26 cellular contexts compared by ENCODE assay signal in genomic region chr1:20078166-20078565, GRCh38. TPM values are rescaled to one million over a fixed set of nuclear protein-coding genes. Genes with fewer than 3 reads are reported as not detected.
DNase-seq lines count a peak whose midpoint lies in the region; ATAC-seq and TF ChIP-seq lines count a peak whose summit lies in the region.
"Had no signal": no experiment of that assay in that cellular context is flagged by ENCODE, and none has a peak within 500 bp of the region (broad histone marks: within the 10 kb centered on the region; RNA-seq: fewer than 3 reads in every experiment).

No MANE protein-coding gene starts in this region.

- H3K36me3 ChIP-seq in effector memory CD4-positive, alpha-beta T cell (ENCODE audit: control insufficient read depth, insufficient read depth, low read length), result no peaks in the 10 kb centered on the region
- no peaks in the 10 kb centered on the region for H3K36me3 ChIP-seq in transverse colon
- H3K36me3 ChIP-seq: right lobe of liver, suprapubic skin had no signal

- no peak for TF ChIP-seq POLR2A in transverse colon (IDR thresholded peaks at IDR 0.05)

- no peak overlapping the region for H3K4me3 Mint-ChIP-seq in stimulated activated naive CD8-positive, alpha-beta T cell treated with anti-CD3 and anti-CD28 coated beads, Interleukin-15, Interleukin-2, amounts not matched to agents 100 ng/mL and 50 ng/mL, for 24 hours
- H3K4me3 Mint-ChIP-seq in stimulated activated naive CD8-positive, alpha-beta T cell treated with anti-CD3 and anti-CD28 coated beads, Interleukin-15, amount 100 ng/mL, for 72 hours, result no peak overlapping the region
- H3K4me3 Mint-ChIP-seq: activated CD4-positive, alpha-beta memory T cell treated with anti-CD3 and anti-CD28 coated beads, Interleukin-2, amount 10 ng/mL, durations not matched to agents 7 days and 5 days had no signal

- peaks cover 39% of the 10 kb centered on the region for H3K27me3 Mint-ChIP-seq in stimulated activated naive CD8-positive, alpha-beta T cell treated with anti-CD3 and anti-CD28 coated beads, Interleukin-15, Interleukin-2, amounts not matched to agents 100 ng/mL and 50 ng/mL, for 24 hours
- H3K27me3 Mint-ChIP-seq in stimulated activated naive CD8-positive, alpha-beta T cell treated with anti-CD3 and anti-CD28 coated beads, Interleukin-15, amount 100 ng/mL, for 72 hours, result peaks cover 74% of the 10 kb centered on the region

- H3K36me3 Mint-ChIP-seq in stimulated activated naive CD8-positive, alpha-beta T cell treated with anti-CD3 and anti-CD28 coated beads, Interleukin-15, Interleukin-2, amounts not matched to agents 100 ng/mL and 50 ng/mL, for 24 hours (ENCODE audit: low read depth), result no peaks in the 10 kb centered on the region

- no peaks in the 10 kb centered on the region for H3K27me3 ChIP-seq in effector memory CD4-positive, alpha-beta T cell (replicated peaks; ENCODE audit: control insufficient read depth, insufficient read depth, low read length, poor library complexity, severe bottlenecking)
- no peaks in the 10 kb centered on the region for H3K27me3 ChIP-seq in transverse colon
- H3K27me3 ChIP-seq: hepatocyte, right lobe of liver had no signal

- peak overlapping the region; percentile 26 for H3K27ac Mint-ChIP-seq in stimulated activated naive CD8-positive, alpha-beta T cell treated with anti-CD3 and anti-CD28 coated beads, Interleukin-15, Interleukin-2, amounts not matched to agents 100 ng/mL and 50 ng/mL, for 24 hours
- H3K27ac Mint-ChIP-seq in stimulated activated naive CD8-positive, alpha-beta T cell treated with anti-CD3 and anti-CD28 coated beads, Interleukin-15, amount 100 ng/mL, for 72 hours, result no peak overlapping the region
- H3K27ac Mint-ChIP-seq: activated CD4-positive, alpha-beta memory T cell treated with anti-CD3 and anti-CD28 coated beads, Interleukin-2, amount 10 ng/mL, durations not matched to agents 7 days and 5 days; activated T-helper 2 cell treated with anti-CD3 and anti-CD28 coated beads, Interferon-gamma antibody, Interleukin-2, Interleukin-4, amounts not matched to agents 10 μg/mL and 5 μg/mL and 100 μg/mL, durations not matched to agents 14 hours and 24 hours and 36 hours had no signal

- no peak for TF ChIP-seq EP300 in transverse colon (IDR thresholded peaks at IDR 0.05; ENCODE audit: low read depth)

- H3K4me1 ChIP-seq in effector memory CD4-positive, alpha-beta T cell (ENCODE audit: control insufficient read depth, insufficient read depth, low read length, poor library complexity, severe bottlenecking), result no peaks in the 10 kb centered on the region
- H3K4me1 ChIP-seq in transverse colon, result peaks cover 0 to 4% (median 0%) of the 10 kb centered on the region in 4 donors
- H3K4me1 ChIP-seq: right lobe of liver, suprapubic skin had no signal

- in situ Hi-C loops in transverse colon (cut with MboI; ENCODE audit: low pct_ligation_motif_present in 1 of 4, low pct_unique_long_range_greater_than_20kb in 1 of 4, low sequenced_read_pairs in 3 of 4), result no loop called here

- ATAC-seq in stimulated activated naive CD8-positive, alpha-beta T cell treated with anti-CD3 and anti-CD28 coated beads, Interleukin-15, amount 100 ng/mL, for 72 hours, result no peak
- peak; percentile 43 for ATAC-seq in GM21737 (IDR thresholded peaks at IDR 0.05; ENCODE audit: unreplicated experiment)
- ATAC-seq: HepG2, Panc1, right lobe of liver, SK-N-SH treated with all-trans-retinoic acid at 6 μM for 48 hours had no signal

- peaks cover 31% of the 10 kb centered on the region for H3K4me1 Mint-ChIP-seq in stimulated activated naive CD8-positive, alpha-beta T cell treated with anti-CD3 and anti-CD28 coated beads, Interleukin-15, Interleukin-2, amounts not matched to agents 100 ng/mL and 50 ng/mL, for 24 hours (ENCODE audit: low read depth)
- H3K4me1 Mint-ChIP-seq in stimulated activated naive CD8-positive, alpha-beta T cell treated with anti-CD3 and anti-CD28 coated beads, Interleukin-15, amount 100 ng/mL, for 72 hours, result peaks cover 29% of the 10 kb centered on the region

- H3K4me3 ChIP-seq in effector memory CD4-positive, alpha-beta T cell (ENCODE audit: insufficient read depth, low read depth, low read length, poor library complexity, severe bottlenecking), result no peak overlapping the region
- no peak overlapping the region for H3K4me3 ChIP-seq in transverse colon
- H3K4me3 ChIP-seq: hepatocyte, right lobe of liver, suprapubic skin had no signal

- 55 to 60% methylated on average over 6 of the region's 6 CpGs for WGBS in transverse colon (ENCODE audit: low coverage in 1 of 2), 2 donors

- no peak for DNase-seq in stimulated activated naive CD8-positive, alpha-beta T cell treated with anti-CD3 and anti-CD28 coated beads, Interleukin-15, amount 100 ng/mL, for 72 hours
- DNase-seq in NAMALWA (ENCODE audit: low spot score), result peak; percentile 10
- DNase-seq in effector memory CD4-positive, alpha-beta T cell, result no peak
- no peak for DNase-seq in transverse colon
- no peak for DNase-seq in NCI-H1092 treated with DMSO at 0.1 percent for 48 hours (lab: John Stamatoyannopoulos, UW)
- DNase-seq in stimulated activated naive CD4-positive, alpha-beta T cell (lab: John Stamatoyannopoulos, UW), result no peak
- DNase-seq: activated CD4-positive, alpha-beta memory T cell treated with anti-CD3 and anti-CD28 coated beads, Interleukin-2, amount 10 ng/mL, durations not matched to agents 7 days and 5 days; amniotic stem cell; caudate nucleus; COR-L47; effector CD4-positive, alpha-beta T cell; H7; midbrain; NCI-H2029 treated with DMSO at 0.1 percent for 48 hours; NCI-H526; nucleus accumbens; right lobe of liver had no signal

- intact Hi-C loops in transverse colon (cut with DNase I; ENCODE audit: low total_unique reads), result no loop called here

- no peaks in the 10 kb centered on the region for H3K9me3 Mint-ChIP-seq in stimulated activated naive CD8-positive, alpha-beta T cell treated with anti-CD3 and anti-CD28 coated beads, Interleukin-15, Interleukin-2, amounts not matched to agents 100 ng/mL and 50 ng/mL, for 24 hours
- H3K9me3 Mint-ChIP-seq in stimulated activated naive CD8-positive, alpha-beta T cell treated with anti-CD3 and anti-CD28 coated beads, Interleukin-15, amount 100 ng/mL, for 72 hours, result no peaks in the 10 kb centered on the region
- H3K9me3 Mint-ChIP-seq: activated CD4-positive, alpha-beta memory T cell treated with anti-CD3 and anti-CD28 coated beads, Interleukin-2, amount 10 ng/mL, durations not matched to agents 7 days and 5 days; activated T-helper 2 cell treated with anti-CD3 and anti-CD28 coated beads, Interferon-gamma antibody, Interleukin-2, Interleukin-4, amounts not matched to agents 10 μg/mL and 5 μg/mL and 100 μg/mL, durations not matched to agents 14 hours and 24 hours and 36 hours had no signal

- H3K9me3 ChIP-seq in effector memory CD4-positive, alpha-beta T cell (ENCODE audit: control insufficient read depth, low read length), result no peaks in the 10 kb centered on the region
- H3K9me3 ChIP-seq in transverse colon, result no peaks in the 10 kb centered on the region
- H3K9me3 ChIP-seq: right lobe of liver, suprapubic skin had no signal

- TF ChIP-seq CTCF in transverse colon (IDR thresholded peaks at IDR 0.05), result no peak

- no peak overlapping the region for H3K27ac ChIP-seq in effector memory CD4-positive, alpha-beta T cell (ENCODE audit: insufficient read depth, low read length, poor library complexity, severe bottlenecking)
- H3K27ac ChIP-seq in transverse colon, result no peak overlapping the region
- H3K27ac ChIP-seq: hepatocyte, right lobe of liver, suprapubic skin had no signal

RNA-seq across cellular contexts. Expression of gene PLA2G5, which starts 8.2 kb away (rescaled TPM):
- 1 to 10 TPM in 2 of 4 donors, under 1 TPM in 1, not detected in 1; 0.60 to 3.1 (median 2.9) TPM for total RNA-seq in transverse colon
- total RNA-seq: activated CD4-positive, alpha-beta memory T cell treated with anti-CD3 and anti-CD28 coated beads, Interleukin-2, amount 10 ng/mL, durations not matched to agents 7 days and 5 days; activated T-helper 2 cell treated with anti-CD3 and anti-CD28 coated beads, Interferon-gamma antibody, Interleukin-2, Interleukin-4, amounts not matched to agents 10 μg/mL and 5 μg/mL and 100 μg/mL, durations not matched to agents 14 hours and 24 hours and 36 hours; G401; HepG2 had no signal

RNA-seq across cellular contexts. Expression of gene PLA2G2D, which starts 41.2 kb away (rescaled TPM):
- under 1 TPM in 1 of 4 donors, not detected in 3; 0.16 TPM for total RNA-seq in transverse colon
- total RNA-seq: activated CD4-positive, alpha-beta memory T cell treated with anti-CD3 and anti-CD28 coated beads, Interleukin-2, amount 10 ng/mL, durations not matched to agents 7 days and 5 days; G401; H7; hepatocyte; HepG2; suprapubic skin had no signal
